In the genomic region with DNA sequence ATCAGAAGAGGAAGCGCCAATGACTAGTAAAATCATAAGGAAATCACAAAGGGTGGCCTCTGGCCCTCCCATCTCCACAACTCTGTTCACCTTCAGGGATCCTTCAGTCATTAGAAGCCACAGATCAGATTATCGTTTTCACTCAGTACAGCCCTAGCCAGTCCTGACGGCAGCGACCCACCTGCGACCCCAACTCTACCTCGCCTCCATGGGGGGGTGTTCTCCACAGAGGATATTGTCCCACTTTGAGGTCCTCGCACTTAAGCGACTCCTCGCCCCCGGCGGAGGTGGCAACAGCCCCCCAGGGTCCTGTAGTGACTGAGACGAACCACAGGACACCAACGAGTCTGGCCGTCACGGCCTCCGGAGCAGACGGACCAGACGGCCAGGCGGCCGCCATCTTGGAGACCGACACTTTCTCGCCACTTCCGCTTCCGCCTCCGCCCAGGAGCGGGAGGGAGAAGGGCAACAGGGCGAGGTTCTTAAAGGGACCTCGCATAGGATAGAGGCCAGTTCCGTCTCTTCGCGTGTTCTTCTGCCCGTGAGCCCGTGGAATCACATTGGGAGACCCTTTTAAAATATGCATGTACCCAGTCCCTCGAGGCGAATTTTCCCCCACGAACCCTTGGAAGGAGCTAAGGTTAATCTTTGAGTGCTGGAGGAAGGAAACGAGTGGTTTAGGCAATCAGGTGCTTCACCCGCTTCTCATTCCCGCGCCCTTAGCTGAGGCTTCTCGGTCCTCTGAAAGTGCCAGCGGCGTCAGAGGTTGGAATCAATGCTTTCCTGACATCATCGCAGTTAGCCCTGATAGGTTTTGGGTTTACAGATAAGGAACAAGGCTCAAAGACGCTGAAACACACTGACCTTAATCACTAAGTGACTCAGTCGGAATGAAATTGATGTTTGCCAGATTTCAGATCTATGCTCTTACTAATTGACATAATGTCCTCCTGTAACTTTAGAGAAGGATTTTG, we compare ENCODE assay signal across 8 cellular contexts. TPM values are rescaled to one million over a fixed set of nuclear protein-coding genes. Genes with fewer than 3 reads are reported as not detected.
DNase-seq lines count a peak whose midpoint lies in the region; ATAC-seq, FAIRE-seq and TF ChIP-seq lines count a peak whose summit lies in the region.

TM2D1 (minus strand) TSS at position 421 of the 974 bp plus-strand sequence; CDS start at position 400, 21 bp downstream.

- H3K4me3 ChIP-seq in right atrium auricular region (peak within 1 kb of the TSS; percentile 82 to 98), psoas muscle (peak within 1 kb of the TSS; percentile 96)

- peak within 1 kb of the TSS; percentile 96 for H3K27ac Mint-ChIP-seq in T-helper 1 cell treated with Interleukin-12 subunit alpha and Interleukin-12 subunit beta and Interleukin-4 antibody, amounts not matched to agents 30 μg/mL and 1 μg/mL, for 36 hours

- H3K9me3 Mint-ChIP-seq in T-helper 1 cell treated with Interleukin-12 subunit alpha and Interleukin-12 subunit beta and Interleukin-4 antibody, amounts not matched to agents 30 μg/mL and 1 μg/mL, for 36 hours: no peaks in the 10 kb centered on the region

- FAIRE-seq in urothelium cell line (lab: Jason Lieb, UNC): peak; percentile 62

- in situ Hi-C loops in GM13976 (cut with MboI; ENCODE audit: low sequenced_read_pairs, unreplicated experiment): no loop called here

- WGBS in psoas muscle, 3 donors: 0% methylated on average over 46 of the region's 46 CpGs

- H3K4me3 Mint-ChIP-seq in T-helper 1 cell treated with Interleukin-12 subunit alpha and Interleukin-12 subunit beta and Interleukin-4 antibody, amounts not matched to agents 30 μg/mL and 1 μg/mL, for 36 hours: peak within 1 kb of the TSS; percentile 97

- H3K36me3 Mint-ChIP-seq in T-helper 1 cell treated with Interleukin-12 subunit alpha and Interleukin-12 subunit beta and Interleukin-4 antibody, amounts not matched to agents 30 μg/mL and 1 μg/mL, for 36 hours (ENCODE audit: low read depth): peaks cover 16% of the 10 kb centered on the region

- no peaks in the 10 kb centered on the region for H3K27me3 Mint-ChIP-seq in T-helper 1 cell treated with Interleukin-12 subunit alpha and Interleukin-12 subunit beta and Interleukin-4 antibody, amounts not matched to agents 30 μg/mL and 1 μg/mL, for 36 hours (ENCODE audit: low read depth)

- H3K9me3 ChIP-seq in right atrium auricular region (no peaks in the 10 kb centered on the region), psoas muscle (no peaks in the 10 kb centered on the region)

- H3K4me1 ChIP-seq in right atrium auricular region: peaks cover 0 to 16% of the 10 kb centered on the region in 2 donors
- H3K4me1 ChIP-seq in psoas muscle: peaks cover 17% of the 10 kb centered on the region

- H3K4me1 Mint-ChIP-seq in T-helper 1 cell treated with Interleukin-12 subunit alpha and Interleukin-12 subunit beta and Interleukin-4 antibody, amounts not matched to agents 30 μg/mL and 1 μg/mL, for 36 hours (ENCODE audit: low read depth): peaks cover 13% of the 10 kb centered on the region

- peak within 1 kb of the TSS; percentile 87 to 97 for H3K27ac ChIP-seq in right atrium auricular region
- H3K27ac ChIP-seq in psoas muscle: peak within 1 kb of the TSS; percentile 95

- intact Hi-C loops in psoas muscle (cut with DNase I): loop anchor here (2.0 to 10.0 kb wide), 2 partner anchors 18 to 670 kb away; partner anchors contain the start of gene PATJ (in 1 of the 2)

- H3K36me3 ChIP-seq in right atrium auricular region: no peaks in the 10 kb centered on the region
- peaks cover 0 to 17% of the 10 kb centered on the region in 2 donors for H3K36me3 ChIP-seq in psoas muscle (ENCODE audit: insufficient read depth in 1 of 2, low read depth in 1 of 2)

- DNase-seq in GM13976 (ENCODE audit: low spot score): peak; percentile 91
- peak; percentile 88 for DNase-seq in NCI-H146 treated with DMSO at 0.1 percent for 48 hours (lab: John Stamatoyannopoulos, UW; ENCODE audit: unreplicated experiment)
- peak; percentile 37 to 93 (median 83) for DNase-seq in amygdala (lab: John Stamatoyannopoulos, UW)
- peak; percentile 89 for DNase-seq in right atrium auricular region (ENCODE audit: low spot score)
- peak; percentile 89 to 95 for DNase-seq in psoas muscle
- DNase-seq in urothelium cell line (ENCODE audit: low spot score): peak; percentile 94

- TF ChIP-seq CTCF in GM13976 (IDR thresholded peaks at IDR 0.05; ENCODE audit: borderline replicate concordance, control extremely low read depth, extremely low read depth, insufficient read depth, missing control alignments): no peak
- no peak for TF ChIP-seq CTCF in right atrium auricular region (IDR thresholded peaks at IDR 0.05)
- no peak for TF ChIP-seq CTCF in psoas muscle (IDR thresholded peaks at IDR 0.05)

- ATAC-seq in HG02870 (IDR thresholded peaks at IDR 0.05; ENCODE audit: unreplicated experiment): peak; percentile 99
- ATAC-seq in psoas muscle: peak; percentile 99

- no peaks in the 10 kb centered on the region for H3K27me3 ChIP-seq in right atrium auricular region
- no peaks in the 10 kb centered on the region for H3K27me3 ChIP-seq in psoas muscle (ENCODE audit: insufficient read depth in 3 of 3, low read length in 2 of 3)

RNA-seq across cellular contexts. Expression of gene TM2D1, which starts in this region (rescaled TPM):
- total RNA-seq in right atrium auricular region: 10 to 100 TPM; 46.0 to 79.0 TPM
- 10 to 100 TPM; 29.5 to 36.8 (median 33.2) TPM for total RNA-seq in psoas muscle
- 10 to 100 TPM; 30.0 to 52.9 (median 31.6) TPM for polyA plus RNA-seq in psoas muscle

Comparison
In these comparisons a context has a peak if more than half of its experiments do, and no peak if none do; other contexts are left out.
1. Peak in every context shown above with its lines: DNase-seq, ATAC-seq, H3K4me3 ChIP-seq and H3K27ac ChIP-seq.